In genomic region chr7:6395898-6396582, GRCh38 we compare ENCODE assay signal across 8 cellular contexts. TPM values are rescaled to one million over a fixed set of nuclear protein-coding genes. Genes with fewer than 3 reads are reported as not detected.
DNase-seq lines count a peak whose midpoint lies in the region; ATAC-seq and TF ChIP-seq lines count a peak whose summit lies in the region.

No MANE protein-coding gene starts in this region.

- H3K4me1 ChIP-seq in lung (ENCODE audit: control insufficient read depth in 2 of 2, insufficient read depth in 2 of 2, low read length in 2 of 2) (peaks cover 32 to 42% of the 10 kb centered on the region in 2 donors), tibial artery (peaks cover 0 to 82% (median 52%) of the 10 kb centered on the region in 4 donors)

- intact Hi-C loops in activated CD4-positive, alpha-beta T cell treated with anti-CD3 and anti-CD28 coated beads, Interleukin-2, amount 10 ng/mL, durations not matched to agents 24 days and 14 days (cut with micrococcal nuclease): no loop called here
- intact Hi-C loops in tibial artery (cut with DNase I; ENCODE audit: low total_unique reads): no loop called here

- DNase-seq in activated CD4-positive, alpha-beta T cell treated with anti-CD3 and anti-CD28 coated beads, Interleukin-2, amount 10 ng/mL, durations not matched to agents 24 days and 14 days: no peak
- DNase-seq in activated CD4-positive, alpha-beta T cell treated with anti-CD3 and anti-CD28 coated beads, Interleukin-2, amount 50 U/mL, for 1 hour: no peak
- DNase-seq in central memory CD8-positive, alpha-beta T cell (ENCODE audit: low spot score in 2 of 2): no peak
- no peak for DNase-seq in lung (ENCODE audit: low spot score)
- DNase-seq in tibial artery: peak; percentile 57 to 70
- no peak for DNase-seq in AG20443 (ENCODE audit: low spot score)
- no peak for DNase-seq in activated gamma-delta T cell (lab: John Stamatoyannopoulos, UW)
- DNase-seq in NCI-H187 (lab: John Stamatoyannopoulos, UW): no peak

- no peak overlapping the region for H3K4me3 Mint-ChIP-seq in activated CD4-positive, alpha-beta T cell treated with anti-CD3 and anti-CD28 coated beads, Interleukin-2, amount 10 ng/mL, durations not matched to agents 24 days and 14 days
- no peak overlapping the region for H3K4me3 Mint-ChIP-seq in central memory CD8-positive, alpha-beta T cell

- H3K27me3 Mint-ChIP-seq in activated CD4-positive, alpha-beta T cell treated with anti-CD3 and anti-CD28 coated beads, Interleukin-2, amount 10 ng/mL, durations not matched to agents 24 days and 14 days: no peaks in the 10 kb centered on the region
- H3K27me3 Mint-ChIP-seq in central memory CD8-positive, alpha-beta T cell: no peaks in the 10 kb centered on the region

- peaks cover 42% of the 10 kb centered on the region for H3K36me3 Mint-ChIP-seq in activated CD4-positive, alpha-beta T cell treated with anti-CD3 and anti-CD28 coated beads, Interleukin-2, amount 10 ng/mL, durations not matched to agents 24 days and 14 days (ENCODE audit: low read depth)
- H3K36me3 Mint-ChIP-seq in central memory CD8-positive, alpha-beta T cell (ENCODE audit: insufficient read depth): peaks cover 38% of the 10 kb centered on the region

- H3K4me3 ChIP-seq in lung (no peak overlapping the region), tibial artery (no peak overlapping the region)

- no peak for TF ChIP-seq CTCF in lung (IDR thresholded peaks at IDR 0.05; ENCODE audit: control extremely low read depth, extremely low read depth)
- no peak for TF ChIP-seq CTCF in tibial artery (IDR thresholded peaks at IDR 0.05)

- H3K27me3 ChIP-seq in lung (ENCODE audit: control insufficient read depth, insufficient read depth): no peaks in the 10 kb centered on the region
- no peaks in the 10 kb centered on the region for H3K27me3 ChIP-seq in tibial artery

- H3K9me3 ChIP-seq in lung (ENCODE audit: control insufficient read depth in 2 of 2, insufficient read depth in 1 of 2, low read length in 1 of 2) (no peaks in the 10 kb centered on the region), tibial artery (no peaks in the 10 kb centered on the region)

- H3K4me1 Mint-ChIP-seq in activated CD4-positive, alpha-beta T cell treated with anti-CD3 and anti-CD28 coated beads, Interleukin-2, amount 10 ng/mL, durations not matched to agents 24 days and 14 days: peaks cover 41% of the 10 kb centered on the region
- H3K4me1 Mint-ChIP-seq in central memory CD8-positive, alpha-beta T cell: peaks cover 56% of the 10 kb centered on the region

- peaks cover 0 to 13% of the 10 kb centered on the region in 2 donors for H3K36me3 ChIP-seq in lung (ENCODE audit: control insufficient read depth in 2 of 2, insufficient read depth in 2 of 2, low read length in 2 of 2)
- peaks cover 16 to 41% (median 37%) of the 10 kb centered on the region in 3 donors for H3K36me3 ChIP-seq in tibial artery

- peak overlapping the region; percentile 49 to 87 for H3K27ac ChIP-seq in lung (ENCODE audit: low read depth in 1 of 2, low read length in 1 of 2)
- H3K27ac ChIP-seq in tibial artery: no peak overlapping the region

- peak overlapping the region; percentile 42 for H3K27ac Mint-ChIP-seq in activated CD4-positive, alpha-beta T cell treated with anti-CD3 and anti-CD28 coated beads, Interleukin-2, amount 10 ng/mL, durations not matched to agents 24 days and 14 days
- H3K27ac Mint-ChIP-seq in central memory CD8-positive, alpha-beta T cell (ENCODE audit: low read depth): peak overlapping the region; percentile 87

- no peaks in the 10 kb centered on the region for H3K9me3 Mint-ChIP-seq in activated CD4-positive, alpha-beta T cell treated with anti-CD3 and anti-CD28 coated beads, Interleukin-2, amount 10 ng/mL, durations not matched to agents 24 days and 14 days
- H3K9me3 Mint-ChIP-seq in central memory CD8-positive, alpha-beta T cell: no peaks in the 10 kb centered on the region

- ATAC-seq in central memory CD8-positive, alpha-beta T cell (replicated peaks; ENCODE audit: extremely low read depth, poor library complexity, severe bottlenecking): no peak
- ATAC-seq in lung (ENCODE audit: insufficient read depth, low FRiP score): no peak

- WGBS in lung, 2 donors: 35 to 50% methylated on average over 23 of the region's 23 CpGs

RNA-seq across cellular contexts. Expression of gene RAC1, which starts 21.7 kb away (rescaled TPM):
- 172 and 176 TPM in 2 replicates for total RNA-seq in activated CD4-positive, alpha-beta T cell treated with anti-CD3 and anti-CD28 coated beads, Interleukin-2, amount 10 ng/mL, durations not matched to agents 24 days and 14 days
- total RNA-seq in lung: 100 to 1,000 TPM in 1 of 2 donors, 10 to 100 TPM in 1; 99.1 to 261 TPM
- polyA plus RNA-seq in lung: 100 to 1,000 TPM; 251 to 269 TPM

RNA-seq across cellular contexts. Expression of gene FAM220A, which starts 47.3 kb away (rescaled TPM):
- 7.8 and 9.3 TPM in 2 replicates for total RNA-seq in activated CD4-positive, alpha-beta T cell treated with anti-CD3 and anti-CD28 coated beads, Interleukin-2, amount 10 ng/mL, durations not matched to agents 24 days and 14 days
- 10 to 100 TPM; 16.2 to 16.7 TPM for total RNA-seq in lung
- polyA plus RNA-seq in lung: 1 to 10 TPM; 6.1 to 7.5 TPM

RNA-seq across cellular contexts. Expression of gene DAGLB, which starts 51.7 kb away (rescaled TPM):
- total RNA-seq in activated CD4-positive, alpha-beta T cell treated with anti-CD3 and anti-CD28 coated beads, Interleukin-2, amount 10 ng/mL, durations not matched to agents 24 days and 14 days: 18.8 and 26.8 TPM in 2 replicates
- 10 to 100 TPM; 22.6 to 43.3 TPM for total RNA-seq in lung
- polyA plus RNA-seq in lung: 10 to 100 TPM; 13.9 to 16.3 TPM

Comparison
In these comparisons a context has a peak if more than half of its experiments do, and no peak if none do; other contexts are left out.
1. DNase-seq: peak in tibial artery (2 of 2); none in activated CD4-positive, alpha-beta T cell treated with anti-CD3 and anti-CD28 coated beads, Interleukin-2, amount 10 ng/mL, durations not matched to agents 24 days and 14 days (single experiment), activated CD4-positive, alpha-beta T cell treated with anti-CD3 and anti-CD28 coated beads, Interleukin-2, amount 50 U/mL, for 1 hour (single experiment), central memory CD8-positive, alpha-beta T cell (0 of 2), lung (single experiment), AG20443 (single experiment), activated gamma-delta T cell (single experiment) and NCI-H187 (0 of 2).
2. H3K27ac ChIP-seq: peak in lung (2 of 2); none in tibial artery (0 of 2).